In genomic region chr17:61402073-61402541, GRCh38 we compare ENCODE assay signal across 12 cellular contexts. TPM values are rescaled to one million over a fixed set of nuclear protein-coding genes. Genes with fewer than 3 reads are reported as not detected.
A peak's percentile ranks its signal among the peaks of the same experiment; 100 is the strongest.
DNase-seq lines count a peak whose midpoint lies in the region; ATAC-seq and TF ChIP-seq lines count a peak whose summit lies in the region.
"Had no signal": no experiment of that assay in that cellular context is flagged by ENCODE, and none has a peak within 500 bp of the region (broad histone marks: within the 10 kb centered on the region; RNA-seq: fewer than 3 reads in every experiment).

No MANE protein-coding gene starts in this region.

- H3K9me3 ChIP-seq in left lung, result no peaks in the 10 kb centered on the region
- H3K9me3 ChIP-seq: ovary had no signal

- H3K27ac Mint-ChIP-seq in stimulated activated naive B cell treated with anti-CD40 and anti-IgM and Interleukin-4, amounts not matched to agents 10 μg/mL and 1 μg/mL and 100 μg/mL, for 72 hours, result peak overlapping the region; percentile 84

- in situ Hi-C loops in astrocyte of the spinal cord (cut with HindIII; ENCODE audit: low sequenced_read_pairs), result no loop called here

- peaks cover 2 to 9% of the 10 kb centered on the region in 2 donors for H3K36me3 Mint-ChIP-seq in stimulated activated naive B cell treated with anti-CD40 and anti-IgM and Interleukin-4, amounts not matched to agents 10 μg/mL and 1 μg/mL and 100 μg/mL, for 72 hours

- H3K27ac ChIP-seq in left lung, result peak overlapping the region; percentile 77 to 90
- H3K27ac ChIP-seq: 22Rv1, HL-60 had no signal

- TF ChIP-seq CTCF in astrocyte of the spinal cord (IDR thresholded peaks at IDR 0.05; ENCODE audit: low read depth, low read length) (no peak), left lung (IDR thresholded peaks at IDR 0.05) (no peak)

- peaks cover 0 to 27% of the 10 kb centered on the region in 2 donors for H3K36me3 ChIP-seq in left lung
- H3K36me3 ChIP-seq: ovary had no signal

- peak; percentile 8 for DNase-seq in NCI-H748 (lab: John Stamatoyannopoulos, UW; ENCODE audit: unreplicated experiment)
- no peak for DNase-seq in NCI-H748 treated with DMSO at 0.1 percent for 48 hours (lab: John Stamatoyannopoulos, UW)
- no peak for DNase-seq in astrocyte of the spinal cord (ENCODE audit: low read depth, low spot score)
- DNase-seq in left lung, result peak in 1 of 2 donors; percentile 39
- DNase-seq in stimulated activated naive B cell treated with anti-CD40 and anti-IgM and Interleukin-4, amounts not matched to agents 10 μg/mL and 1 μg/mL and 100 μg/mL, for 72 hours, result no peak
- DNase-seq in UCSD-AML1 (lab: John Stamatoyannopoulos, UW; ENCODE audit: unreplicated experiment), result no peak
- DNase-seq: activated CD4-positive, alpha-beta T cell treated with anti-CD3 and anti-CD28 coated beads, Interleukin-2, amount 10 ng/mL, durations not matched to agents 24 days and 14 days had no signal

- H3K4me1 ChIP-seq in left lung, result peaks cover 7 to 62% of the 10 kb centered on the region in 2 donors

- H3K27me3 ChIP-seq in left lung, result peaks cover 65 to 100% of the 10 kb centered on the region in 2 donors

- peak overlapping the region; percentile 49 for H3K4me3 ChIP-seq in astrocyte of the spinal cord (ENCODE audit: low read depth, low read length)
- peak overlapping the region; percentile 51 to 53 for H3K4me3 ChIP-seq in left lung

- intact Hi-C loops in left lung (cut with DNase I), result no loop called here

- ATAC-seq in left lung (no peak), GM21447 (IDR thresholded peaks at IDR 0.05; ENCODE audit: unreplicated experiment) (no peak), HG03039 (IDR thresholded peaks at IDR 0.05; ENCODE audit: unreplicated experiment) (no peak)
- no peak for ATAC-seq in stimulated activated naive B cell treated with anti-CD40 and anti-IgM and Interleukin-4, amounts not matched to agents 10 μg/mL and 1 μg/mL and 100 μg/mL, for 72 hours (replicated peaks)

- H3K9me3 Mint-ChIP-seq in stimulated activated naive B cell treated with anti-CD40 and anti-IgM and Interleukin-4, amounts not matched to agents 10 μg/mL and 1 μg/mL and 100 μg/mL, for 72 hours, result no peaks in the 10 kb centered on the region
- H3K9me3 Mint-ChIP-seq: activated CD4-positive, alpha-beta T cell treated with anti-CD3 and anti-CD28 coated beads, Interleukin-2, amount 10 ng/mL, durations not matched to agents 24 days and 14 days had no signal

- peaks cover 61 to 74% of the 10 kb centered on the region in 2 donors for H3K27me3 Mint-ChIP-seq in stimulated activated naive B cell treated with anti-CD40 and anti-IgM and Interleukin-4, amounts not matched to agents 10 μg/mL and 1 μg/mL and 100 μg/mL, for 72 hours

- H3K4me1 Mint-ChIP-seq in stimulated activated naive B cell treated with anti-CD40 and anti-IgM and Interleukin-4, amounts not matched to agents 10 μg/mL and 1 μg/mL and 100 μg/mL, for 72 hours, result peaks cover 37 to 61% of the 10 kb centered on the region in 2 donors

- H3K4me3 Mint-ChIP-seq in stimulated activated naive B cell treated with anti-CD40 and anti-IgM and Interleukin-4, amounts not matched to agents 10 μg/mL and 1 μg/mL and 100 μg/mL, for 72 hours, result peak overlapping the region; percentile 70 to 72

RNA-seq across cellular contexts. Expression of gene TBX2, which starts 2.5 kb away (rescaled TPM):
- 100 to 1,000 TPM; 104 to 119 TPM for total RNA-seq in left lung
- total RNA-seq: activated CD4-positive, alpha-beta T cell treated with anti-CD3 and anti-CD28 coated beads, Interleukin-2, amount 10 ng/mL, durations not matched to agents 24 days and 14 days had no signal

RNA-seq across cellular contexts. Expression of gene TBX4, which starts 50.1 kb away (rescaled TPM):
- total RNA-seq in left lung, result 10 to 100 TPM; 21.2 to 29.3 TPM
- total RNA-seq: activated CD4-positive, alpha-beta T cell treated with anti-CD3 and anti-CD28 coated beads, Interleukin-2, amount 10 ng/mL, durations not matched to agents 24 days and 14 days had no signal
